In the genomic region with DNA sequence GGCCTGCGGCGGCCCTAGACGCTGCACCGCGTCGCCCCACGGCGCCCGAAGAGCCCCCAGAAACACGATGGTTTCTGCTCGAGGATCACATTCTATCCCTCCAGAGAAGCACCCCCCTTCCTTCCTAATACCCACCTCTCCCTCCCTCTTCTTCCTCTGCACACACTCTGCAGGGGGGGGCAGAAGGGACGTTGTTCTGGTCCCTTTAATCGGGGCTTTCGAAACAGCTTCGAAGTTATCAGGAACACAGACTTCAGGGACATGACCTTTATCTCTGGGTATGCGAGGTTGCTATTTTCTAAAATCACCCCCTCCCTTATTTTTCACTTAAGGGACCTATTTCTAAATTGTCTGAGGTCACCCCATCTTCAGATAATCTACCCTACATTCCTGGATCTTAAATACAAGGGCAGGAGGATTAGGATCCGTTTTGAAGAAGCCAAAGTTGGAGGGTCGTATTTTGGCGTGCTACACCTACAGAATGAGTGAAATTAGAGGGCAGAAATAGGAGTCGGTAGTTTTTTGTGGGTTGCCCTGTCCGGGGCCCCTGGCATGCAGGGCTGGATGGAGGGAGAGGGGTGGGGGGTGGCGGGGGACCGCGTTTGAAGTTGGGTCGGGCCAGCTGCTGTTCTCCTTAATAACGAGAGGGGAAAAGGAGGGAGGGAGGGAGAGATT, we compare ENCODE assay signal across 9 cellular contexts. TPM values are rescaled to one million over a fixed set of nuclear protein-coding genes. Genes with fewer than 3 reads are reported as not detected.
A peak's percentile ranks its signal among the peaks of the same experiment; 100 is the strongest.
DNase-seq lines count a peak whose midpoint lies in the region; ATAC-seq and TF ChIP-seq lines count a peak whose summit lies in the region.
"Had no signal": no experiment of that assay in that cellular context is flagged by ENCODE, and none has a peak within 500 bp of the region (broad histone marks: within the 10 kb centered on the region; RNA-seq: fewer than 3 reads in every experiment).

No MANE protein-coding gene starts in this region.

- H3K4me3 ChIP-seq in stomach: peak overlapping the region; percentile 60 to 72 (median 66)

- TF ChIP-seq CTCF in stomach (IDR thresholded peaks at IDR 0.05): no peak

- intact Hi-C loops in stomach (cut with DNase I; ENCODE audit: low total_unique reads): loop anchor here (10.0 kb wide), 2 partner anchors 278 to 388 kb away; no protein-coding TSS in a partner anchor

- peak overlapping the region; percentile 84 to 93 (median 88) for H3K27ac ChIP-seq in stomach
- H3K27ac ChIP-seq: 22Rv1 had no signal

- TF ChIP-seq EP300 in stomach (IDR thresholded peaks at IDR 0.05): no peak

- WGBS in stomach, 5 donors: 1 to 2% (median 1%) methylated on average over 25 to 26 of the region's 26 CpGs

- peak overlapping the region; percentile 89 for H3K4me3 Mint-ChIP-seq in activated naive CD8-positive, alpha-beta T cell treated with anti-CD3 and anti-CD28 coated beads, Interleukin-2, amount 50 U/mL, for 24 hours

- peaks cover 3 to 10% (median 5%) of the 10 kb centered on the region in 4 donors for H3K36me3 ChIP-seq in stomach

- no peaks in the 10 kb centered on the region for H3K9me3 Mint-ChIP-seq in activated naive CD8-positive, alpha-beta T cell treated with anti-CD3 and anti-CD28 coated beads, Interleukin-2, amount 50 U/mL, for 24 hours

- no peaks in the 10 kb centered on the region for H3K9me3 ChIP-seq in stomach

- no peaks in the 10 kb centered on the region for H3K27me3 Mint-ChIP-seq in activated naive CD8-positive, alpha-beta T cell treated with anti-CD3 and anti-CD28 coated beads, Interleukin-2, amount 50 U/mL, for 24 hours

- H3K4me1 Mint-ChIP-seq in activated naive CD8-positive, alpha-beta T cell treated with anti-CD3 and anti-CD28 coated beads, Interleukin-2, amount 50 U/mL, for 24 hours: peaks cover 38% of the 10 kb centered on the region

- H3K36me3 Mint-ChIP-seq in activated naive CD8-positive, alpha-beta T cell treated with anti-CD3 and anti-CD28 coated beads, Interleukin-2, amount 50 U/mL, for 24 hours (ENCODE audit: low read depth): peaks cover 35% of the 10 kb centered on the region

- H3K27me3 ChIP-seq in stomach: peaks cover 0 to 86% (median 68%) of the 10 kb centered on the region in 3 donors

- H3K27ac Mint-ChIP-seq in activated naive CD8-positive, alpha-beta T cell treated with anti-CD3 and anti-CD28 coated beads, Interleukin-2, amount 50 U/mL, for 24 hours: peak overlapping the region; percentile 100

- no peak for TF ChIP-seq POLR2A in stomach (IDR thresholded peaks at IDR 0.05)

- H3K4me1 ChIP-seq in stomach: peaks cover 30 to 95% (median 76%) of the 10 kb centered on the region in 4 donors

- DNase-seq in DMS53 (lab: John Stamatoyannopoulos, UW) (peak; percentile 98), DMS53 treated with DMSO at 0.1 percent for 48 hours (lab: John Stamatoyannopoulos, UW; ENCODE audit: unreplicated experiment) (no peak), left kidney (ENCODE audit: low read depth, low spot score) (peak; percentile 67), stomach (no peak), NCI-H146 treated with DMSO at 0.1 percent for 48 hours (lab: John Stamatoyannopoulos, UW; ENCODE audit: unreplicated experiment) (no peak)
- DNase-seq in activated naive CD8-positive, alpha-beta T cell treated with anti-CD3 and anti-CD28 coated beads, Interleukin-2, amount 50 U/mL, for 24 hours: no peak
- DNase-seq in stimulated activated CD4-positive, alpha-beta T cell treated with anti-CD3 and anti-CD28 coated beads, Interleukin-2, amount 100 ng/mL, for 24 hours: no peak

- peak; percentile 0 for ATAC-seq in activated naive CD8-positive, alpha-beta T cell treated with anti-CD3 and anti-CD28 coated beads, Interleukin-2, amount 50 U/mL, for 24 hours
- no peak for ATAC-seq in HG02973 (IDR thresholded peaks at IDR 0.05; ENCODE audit: unreplicated experiment)

RNA-seq across cellular contexts. Expression of a gene that starts 0.4 kb away (rescaled TPM):
- total RNA-seq in stomach: 10 to 100 TPM; 27.4 to 89.0 (median 49.1) TPM
- 1 to 10 TPM; 5.5 to 8.3 (median 7.0) TPM for polyA plus RNA-seq in stomach

RNA-seq across cellular contexts. Expression of a gene that starts 47.9 kb away (rescaled TPM):
- 100 to 1,000 TPM in 1 of 5 donors, 1 to 10 TPM in 2, under 1 TPM in 1, not detected in 1; 0.45 to 149 (median 5.1) TPM for total RNA-seq in stomach
- 1 to 10 TPM; 2.1 to 9.2 (median 5.5) TPM for polyA plus RNA-seq in stomach

Comparison
In these comparisons a context has a peak if more than half of its experiments do, and no peak if none do; other contexts are left out.
1. DNase-seq: peak in DMS53 (single experiment) and left kidney (single experiment); none in DMS53 treated with DMSO at 0.1 percent for 48 hours (single experiment), activated naive CD8-positive, alpha-beta T cell treated with anti-CD3 and anti-CD28 coated beads, Interleukin-2, amount 50 U/mL, for 24 hours (single experiment), stomach (single experiment), NCI-H146 treated with DMSO at 0.1 percent for 48 hours (single experiment) and stimulated activated CD4-positive, alpha-beta T cell treated with anti-CD3 and anti-CD28 coated beads, Interleukin-2, amount 100 ng/mL, for 24 hours (0 of 2).